Comparison of ENCODE assay signal across 1 cellular context in the genomic region with DNA sequence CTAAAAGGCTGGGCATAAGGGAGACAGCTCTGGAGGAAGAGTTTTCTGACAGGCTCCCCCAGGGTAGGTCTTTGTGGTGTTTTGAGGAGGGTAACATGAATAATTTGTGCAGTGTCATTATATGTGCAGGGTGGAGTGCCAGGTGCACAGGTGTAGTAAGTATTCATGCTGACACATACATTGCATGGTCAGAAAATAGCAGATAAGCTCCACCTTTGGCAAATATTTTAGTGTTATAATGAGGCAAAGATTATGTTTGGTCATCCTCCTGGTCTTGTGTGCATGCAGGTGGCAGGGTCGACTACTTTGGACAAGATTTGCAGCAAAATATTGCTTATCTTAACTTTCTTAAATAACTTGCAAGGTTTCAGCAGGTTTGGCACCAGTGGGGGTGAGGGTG.
TF ChIP-seq lines count a peak whose summit lies in the region.

No MANE protein-coding gene starts in this region.

TF ChIP-seq in H1, 55 proteins besides CTCF, POLR2A, EP300 and RAD21 (continued from another document):
- TF ChIP-seq, protein P1, sequence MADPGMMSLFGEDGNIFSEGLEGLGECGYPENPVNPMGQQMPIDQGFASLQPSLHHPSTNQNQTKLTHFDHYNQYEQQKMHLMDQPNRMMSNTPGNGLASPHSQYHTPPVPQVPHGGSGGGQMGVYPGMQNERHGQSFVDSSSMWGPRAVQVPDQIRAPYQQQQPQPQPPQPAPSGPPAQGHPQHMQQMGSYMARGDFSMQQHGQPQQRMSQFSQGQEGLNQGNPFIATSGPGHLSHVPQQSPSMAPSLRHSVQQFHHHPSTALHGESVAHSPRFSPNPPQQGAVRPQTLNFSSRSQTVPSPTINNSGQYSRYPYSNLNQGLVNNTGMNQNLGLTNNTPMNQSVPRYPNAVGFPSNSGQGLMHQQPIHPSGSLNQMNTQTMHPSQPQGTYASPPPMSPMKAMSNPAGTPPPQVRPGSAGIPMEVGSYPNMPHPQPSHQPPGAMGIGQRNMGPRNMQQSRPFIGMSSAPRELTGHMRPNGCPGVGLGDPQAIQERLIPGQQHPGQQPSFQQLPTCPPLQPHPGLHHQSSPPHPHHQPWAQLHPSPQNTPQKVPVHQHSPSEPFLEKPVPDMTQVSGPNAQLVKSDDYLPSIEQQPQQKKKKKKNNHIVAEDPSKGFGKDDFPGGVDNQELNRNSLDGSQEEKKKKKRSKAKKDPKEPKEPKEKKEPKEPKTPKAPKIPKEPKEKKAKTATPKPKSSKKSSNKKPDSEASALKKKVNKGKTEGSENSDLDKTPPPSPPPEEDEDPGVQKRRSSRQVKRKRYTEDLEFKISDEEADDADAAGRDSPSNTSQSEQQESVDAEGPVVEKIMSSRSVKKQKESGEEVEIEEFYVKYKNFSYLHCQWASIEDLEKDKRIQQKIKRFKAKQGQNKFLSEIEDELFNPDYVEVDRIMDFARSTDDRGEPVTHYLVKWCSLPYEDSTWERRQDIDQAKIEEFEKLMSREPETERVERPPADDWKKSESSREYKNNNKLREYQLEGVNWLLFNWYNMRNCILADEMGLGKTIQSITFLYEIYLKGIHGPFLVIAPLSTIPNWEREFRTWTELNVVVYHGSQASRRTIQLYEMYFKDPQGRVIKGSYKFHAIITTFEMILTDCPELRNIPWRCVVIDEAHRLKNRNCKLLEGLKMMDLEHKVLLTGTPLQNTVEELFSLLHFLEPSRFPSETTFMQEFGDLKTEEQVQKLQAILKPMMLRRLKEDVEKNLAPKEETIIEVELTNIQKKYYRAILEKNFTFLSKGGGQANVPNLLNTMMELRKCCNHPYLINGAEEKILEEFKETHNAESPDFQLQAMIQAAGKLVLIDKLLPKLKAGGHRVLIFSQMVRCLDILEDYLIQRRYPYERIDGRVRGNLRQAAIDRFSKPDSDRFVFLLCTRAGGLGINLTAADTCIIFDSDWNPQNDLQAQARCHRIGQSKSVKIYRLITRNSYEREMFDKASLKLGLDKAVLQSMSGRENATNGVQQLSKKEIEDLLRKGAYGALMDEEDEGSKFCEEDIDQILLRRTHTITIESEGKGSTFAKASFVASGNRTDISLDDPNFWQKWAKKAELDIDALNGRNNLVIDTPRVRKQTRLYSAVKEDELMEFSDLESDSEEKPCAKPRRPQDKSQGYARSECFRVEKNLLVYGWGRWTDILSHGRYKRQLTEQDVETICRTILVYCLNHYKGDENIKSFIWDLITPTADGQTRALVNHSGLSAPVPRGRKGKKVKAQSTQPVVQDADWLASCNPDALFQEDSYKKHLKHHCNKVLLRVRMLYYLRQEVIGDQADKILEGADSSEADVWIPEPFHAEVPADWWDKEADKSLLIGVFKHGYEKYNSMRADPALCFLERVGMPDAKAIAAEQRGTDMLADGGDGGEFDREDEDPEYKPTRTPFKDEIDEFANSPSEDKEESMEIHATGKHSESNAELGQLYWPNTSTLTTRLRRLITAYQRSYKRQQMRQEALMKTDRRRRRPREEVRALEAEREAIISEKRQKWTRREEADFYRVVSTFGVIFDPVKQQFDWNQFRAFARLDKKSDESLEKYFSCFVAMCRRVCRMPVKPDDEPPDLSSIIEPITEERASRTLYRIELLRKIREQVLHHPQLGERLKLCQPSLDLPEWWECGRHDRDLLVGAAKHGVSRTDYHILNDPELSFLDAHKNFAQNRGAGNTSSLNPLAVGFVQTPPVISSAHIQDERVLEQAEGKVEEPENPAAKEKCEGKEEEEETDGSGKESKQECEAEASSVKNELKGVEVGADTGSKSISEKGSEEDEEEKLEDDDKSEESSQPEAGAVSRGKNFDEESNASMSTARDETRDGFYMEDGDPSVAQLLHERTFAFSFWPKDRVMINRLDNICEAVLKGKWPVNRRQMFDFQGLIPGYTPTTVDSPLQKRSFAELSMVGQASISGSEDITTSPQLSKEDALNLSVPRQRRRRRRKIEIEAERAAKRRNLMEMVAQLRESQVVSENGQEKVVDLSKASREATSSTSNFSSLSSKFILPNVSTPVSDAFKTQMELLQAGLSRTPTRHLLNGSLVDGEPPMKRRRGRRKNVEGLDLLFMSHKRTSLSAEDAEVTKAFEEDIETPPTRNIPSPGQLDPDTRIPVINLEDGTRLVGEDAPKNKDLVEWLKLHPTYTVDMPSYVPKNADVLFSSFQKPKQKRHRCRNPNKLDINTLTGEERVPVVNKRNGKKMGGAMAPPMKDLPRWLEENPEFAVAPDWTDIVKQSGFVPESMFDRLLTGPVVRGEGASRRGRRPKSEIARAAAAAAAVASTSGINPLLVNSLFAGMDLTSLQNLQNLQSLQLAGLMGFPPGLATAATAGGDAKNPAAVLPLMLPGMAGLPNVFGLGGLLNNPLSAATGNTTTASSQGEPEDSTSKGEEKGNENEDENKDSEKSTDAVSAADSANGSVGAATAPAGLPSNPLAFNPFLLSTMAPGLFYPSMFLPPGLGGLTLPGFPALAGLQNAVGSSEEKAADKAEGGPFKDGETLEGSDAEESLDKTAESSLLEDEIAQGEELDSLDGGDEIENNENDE (IDR thresholded peaks at IDR 0.05; ENCODE audit: insufficient replicate concordance, low read length): no peak
- no peak for TF ChIP-seq YY1 (IDR thresholded peaks at IDR 0.05; ENCODE audit: low read depth, low read length)
